In genomic region chr14:50229646-50230045, GRCh38 we compare ENCODE assay signal across 8 cellular contexts. TPM values are rescaled to one million over a fixed set of nuclear protein-coding genes. Genes with fewer than 3 reads are reported as not detected.
DNase-seq lines count a peak whose midpoint lies in the region; ATAC-seq and TF ChIP-seq lines count a peak whose summit lies in the region.

No MANE protein-coding gene starts in this region.

- H4K20me1 ChIP-seq in mammary epithelial cell (ENCODE audit: insufficient read depth, low read length) = no peaks in the 10 kb centered on the region

- no peaks in the 10 kb centered on the region for H3K27me3 Mint-ChIP-seq in stimulated activated naive CD8-positive, alpha-beta T cell treated with anti-CD3 and anti-CD28 coated beads, Interleukin-15, Interleukin-2, amounts not matched to agents 100 ng/mL and 50 ng/mL, for 24 hours

- H3K4me1 Mint-ChIP-seq in stimulated activated naive CD8-positive, alpha-beta T cell treated with anti-CD3 and anti-CD28 coated beads, Interleukin-15, Interleukin-2, amounts not matched to agents 100 ng/mL and 50 ng/mL, for 24 hours (ENCODE audit: low read depth) = peaks cover 62% of the 10 kb centered on the region

- no TSS peak for BruUV-seq in mammary epithelial cell (replicated peaks; lab: Mats Ljungman, UMichigan)

- peak overlapping the region; percentile 95 for H3K4me3 Mint-ChIP-seq in stimulated activated naive CD8-positive, alpha-beta T cell treated with anti-CD3 and anti-CD28 coated beads, Interleukin-15, Interleukin-2, amounts not matched to agents 100 ng/mL and 50 ng/mL, for 24 hours

- H3K9me3 Mint-ChIP-seq in stimulated activated naive CD8-positive, alpha-beta T cell treated with anti-CD3 and anti-CD28 coated beads, Interleukin-15, Interleukin-2, amounts not matched to agents 100 ng/mL and 50 ng/mL, for 24 hours = peaks cover 4% of the 10 kb centered on the region

- H3K4me2 ChIP-seq in mammary epithelial cell (ENCODE audit: insufficient read depth, low read depth, low read length) = peak overlapping the region; percentile 96

- H3K27me3 ChIP-seq in mammary epithelial cell (ENCODE audit: insufficient read depth, low read length) (no peaks in the 10 kb centered on the region), mucosa of rectum (ENCODE audit: control insufficient read depth in 2 of 2, insufficient read depth in 2 of 2, low read length in 2 of 2) (no peaks in the 10 kb centered on the region), aorta (ENCODE audit: control insufficient read depth in 1 of 2, insufficient read depth in 2 of 2, low read length in 1 of 2) (no peaks in the 10 kb centered on the region)

- H3K79me2 ChIP-seq in mammary epithelial cell (ENCODE audit: insufficient read depth, low read length) = peaks cover 64% of the 10 kb centered on the region

- DNase-seq in stimulated activated naive CD8-positive, alpha-beta T cell treated with anti-CD3 and anti-CD28 coated beads, Interleukin-15, Interleukin-2, amounts not matched to agents 100 U/mL and 50 U/mL, for 24 hours = no peak
- DNase-seq in mammary epithelial cell = no peak
- DNase-seq in aorta = no peak
- no peak for DNase-seq in head of caudate nucleus
- no peak for DNase-seq in NCI-H82 treated with DMSO at 0.1 percent for 48 hours (lab: John Stamatoyannopoulos, UW; ENCODE audit: unreplicated experiment)

- no peak for TF ChIP-seq CTCF in mammary epithelial cell (conservative IDR thresholded peaks at IDR 0.05 in 1 of 2, IDR thresholded peaks at IDR 0.05 in 1 of 2; ENCODE audit: extremely low read depth in 1 of 2, insufficient read depth in 1 of 2, low read depth in 1 of 2, low read length in 2 of 2)

- H3K4me3 ChIP-seq in mammary epithelial cell (replicated peaks in 1 of 3; ENCODE audit: insufficient read depth in 1 of 3, low read depth in 2 of 3, low read length in 3 of 3) (peak overlapping the region; percentile 86 to 93 (median 91)), mucosa of rectum (ENCODE audit: low read length in 2 of 2) (peak overlapping the region; percentile 83 to 94), aorta (ENCODE audit: low read length in 2 of 2) (peak overlapping the region; percentile 41 to 99)

- no peak for ATAC-seq in stimulated activated naive CD8-positive, alpha-beta T cell treated with anti-CD3 and anti-CD28 coated beads, Interleukin-15, Interleukin-2, amounts not matched to agents 100 U/mL and 50 U/mL, for 24 hours
- ATAC-seq in aorta (ENCODE audit: low FRiP score) = no peak
- ATAC-seq in GM21423 (IDR thresholded peaks at IDR 0.05; ENCODE audit: unreplicated experiment) = no peak

- H2AFZ ChIP-seq in mammary epithelial cell (ENCODE audit: low read depth, low read length) = no peak overlapping the region

- no peak overlapping the region for H3K27ac Mint-ChIP-seq in stimulated activated naive CD8-positive, alpha-beta T cell treated with anti-CD3 and anti-CD28 coated beads, Interleukin-15, Interleukin-2, amounts not matched to agents 100 ng/mL and 50 ng/mL, for 24 hours

- WGBS in mammary epithelial cell (ENCODE audit: low coverage, missing lambda C conversion rate) = 96% methylated on average over 1 of the region's 1 CpG
- WGBS in aorta, 2 donors = 35 to 61% methylated on average over 1 of the region's 1 CpG

- H3K36me3 Mint-ChIP-seq in stimulated activated naive CD8-positive, alpha-beta T cell treated with anti-CD3 and anti-CD28 coated beads, Interleukin-15, Interleukin-2, amounts not matched to agents 100 ng/mL and 50 ng/mL, for 24 hours (ENCODE audit: low read depth) = peaks cover 10% of the 10 kb centered on the region

- in situ Hi-C loops in mammary epithelial cell (cut with MboI; ENCODE audit: low sequenced_read_pairs in 2 of 2) = no loop called here

- CTCF ChIA-PET in mammary epithelial cell (lab: Charles Lee; ENCODE audit: low non-redundant PET) = no interaction called here

- H3K9me3 ChIP-seq in mammary epithelial cell (replicated peaks; ENCODE audit: insufficient read depth, low read length) = no peaks in the 10 kb centered on the region
- H3K9me3 ChIP-seq in mucosa of rectum (ENCODE audit: control insufficient read depth in 2 of 2, low read length in 2 of 2) = no peaks in the 10 kb centered on the region
- H3K9me3 ChIP-seq in aorta (ENCODE audit: control insufficient read depth, low read length) = no peaks in the 10 kb centered on the region

- intact Hi-C loops in mammary epithelial cell (cut with micrococcal nuclease) = loop anchor here (2.0 to 10.0 kb wide), 4 partner anchors 83 to 367 kb away; partner anchors contain the start of genes DMAC2L, L2HGDH, MAP4K5 and VCPKMT
- intact Hi-C loops in aorta (cut with DNase I) = loop anchor here in 1 of 2 donors (5.0 to 10.0 kb wide), 2 partner anchors 83 to 105 kb away; partner anchors contain the start of genes DMAC2L and L2HGDH
- intact Hi-C loops in head of caudate nucleus (cut with DNase I) = loop anchor here (5.0 to 10.0 kb wide), 3 partner anchors 83 to 365 kb away; partner anchors contain the start of genes DMAC2L, L2HGDH and VCPKMT

- H3K36me3 ChIP-seq in mammary epithelial cell (ENCODE audit: insufficient read depth, low read length) (peaks cover 3% of the 10 kb centered on the region), mucosa of rectum (ENCODE audit: control insufficient read depth in 2 of 2, insufficient read depth in 2 of 2, low read length in 2 of 2) (no peaks in the 10 kb centered on the region), aorta (ENCODE audit: control insufficient read depth in 1 of 2, insufficient read depth in 2 of 2, low read length in 1 of 2) (no peaks in the 10 kb centered on the region)

- H3K4me1 ChIP-seq in mammary epithelial cell (ENCODE audit: insufficient read depth, low read length) = peaks cover 20% of the 10 kb centered on the region
- peaks cover 10 to 29% of the 10 kb centered on the region in 2 donors for H3K4me1 ChIP-seq in mucosa of rectum (ENCODE audit: control insufficient read depth in 2 of 2, insufficient read depth in 2 of 2, low read length in 2 of 2)
- peaks cover 0 to 7% of the 10 kb centered on the region in 2 donors for H3K4me1 ChIP-seq in aorta (ENCODE audit: control insufficient read depth in 1 of 2, insufficient read depth in 2 of 2, low read length in 2 of 2)

- dilution Hi-C loops in mammary epithelial cell (cut with HindIII; ENCODE audit: low sequenced_read_pairs) = no loop called here

- peak overlapping the region; percentile 83 for H3K27ac ChIP-seq in mammary epithelial cell (ENCODE audit: insufficient read depth, low read depth, low read length)
- H3K27ac ChIP-seq in mucosa of rectum (ENCODE audit: low read depth in 2 of 2, low read length in 2 of 2) = peak overlapping the region; percentile 45 to 95
- no peak overlapping the region for H3K27ac ChIP-seq in aorta (ENCODE audit: low read depth in 1 of 2, low read length in 2 of 2)

- H3K9ac ChIP-seq in mammary epithelial cell (ENCODE audit: insufficient read depth, low read length) (peak overlapping the region; percentile 84), mucosa of rectum (ENCODE audit: low read depth in 1 of 2, low read length in 2 of 2) (peak overlapping the region; percentile 91 to 93)

RNA-seq across cellular contexts. Expression of gene SOS2, which starts 1.7 kb away (rescaled TPM):
- total RNA-seq in mammary epithelial cell (10 to 100 TPM; 19.6 to 35.2 TPM), aorta (10 to 100 TPM; 37.0 to 41.7 TPM)
- polyA plus RNA-seq in mammary epithelial cell (6.3 TPM), aorta (10 to 100 TPM; 11.7 to 14.8 TPM)
- polyA minus RNA-seq in mammary epithelial cell = 8.7 TPM

Comparison
In these comparisons a context has a peak if more than half of its experiments do, and no peak if none do; other contexts are left out.
1. H3K27ac ChIP-seq: peak in mammary epithelial cell (single experiment) and mucosa of rectum (2 of 2); none in aorta (0 of 2).
2. Peak in every context shown above with its lines, with median percentiles within 50 percentile points of each other: H3K4me3 ChIP-seq.